In the genomic region with DNA sequence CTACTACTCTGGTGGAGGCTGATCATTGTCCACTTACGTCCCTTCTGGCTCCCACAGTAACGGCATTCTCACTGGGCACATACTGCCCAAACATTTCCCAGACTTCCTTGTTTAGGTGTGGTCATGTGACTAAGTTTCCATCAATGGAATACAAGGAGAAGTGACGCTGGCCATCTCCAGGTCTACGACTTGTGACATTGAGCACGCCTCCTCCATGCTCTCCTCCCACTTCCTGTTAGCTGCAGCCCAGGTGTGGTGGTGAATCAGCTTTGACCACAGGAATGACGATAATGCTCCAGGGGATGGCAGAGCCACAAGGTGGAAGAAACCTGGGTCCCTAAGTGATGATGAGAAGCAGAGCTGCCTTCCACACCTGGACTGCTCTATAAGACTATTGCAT, we compare ENCODE assay signal across 1 cellular context.
TF ChIP-seq lines count a peak whose summit lies in the region.

No MANE protein-coding gene starts in this region.

TF ChIP-seq in HepG2, 621 proteins besides CTCF, POLR2A, EP300 and RAD21 (continued from another document):
- TF ChIP-seq, protein P1, sequence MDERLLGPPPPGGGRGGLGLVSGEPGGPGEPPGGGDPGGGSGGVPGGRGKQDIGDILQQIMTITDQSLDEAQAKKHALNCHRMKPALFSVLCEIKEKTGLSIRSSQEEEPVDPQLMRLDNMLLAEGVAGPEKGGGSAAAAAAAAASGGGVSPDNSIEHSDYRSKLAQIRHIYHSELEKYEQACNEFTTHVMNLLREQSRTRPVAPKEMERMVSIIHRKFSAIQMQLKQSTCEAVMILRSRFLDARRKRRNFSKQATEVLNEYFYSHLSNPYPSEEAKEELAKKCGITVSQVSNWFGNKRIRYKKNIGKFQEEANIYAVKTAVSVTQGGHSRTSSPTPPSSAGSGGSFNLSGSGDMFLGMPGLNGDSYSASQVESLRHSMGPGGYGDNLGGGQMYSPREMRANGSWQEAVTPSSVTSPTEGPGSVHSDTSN (CRISPR knock-in tag; IDR thresholded peaks at IDR 0.05): no peak
